1 cellular context compared by ENCODE assay signal in genomic region chr3:66401157-66401550, GRCh38.
TF ChIP-seq lines count a peak whose summit lies in the region.

No MANE protein-coding gene starts in this region.

TF ChIP-seq in GM23338, 12 proteins besides CTCF, POLR2A, EP300 and RAD21 (continued from another document):
- TF ChIP-seq ZNF462 (CRISPR knock-in tag; IDR thresholded peaks at IDR 0.05) (no peak), POLR2AphosphoS5 (IDR thresholded peaks at IDR 0.05; ENCODE audit: low read depth) (no peak), STAT1 (IDR thresholded peaks at IDR 0.05; ENCODE audit: unreplicated experiment) (no peak), JUNB (IDR thresholded peaks at IDR 0.05; ENCODE audit: unreplicated experiment) (no peak), ZNF114 (CRISPR knock-in tag; IDR thresholded peaks at IDR 0.05) (no peak), ETS1 (IDR thresholded peaks at IDR 0.05) (no peak)
TF ChIP-seq in GM23338: peak in this region for 0.
